In genomic region chr11:132114185-132114584, GRCh38 we compare ENCODE assay signal across 9 cellular contexts.
DNase-seq lines count a peak whose midpoint lies in the region; FAIRE-seq and TF ChIP-seq lines count a peak whose summit lies in the region.
"Had no signal": no experiment of that assay in that cellular context is flagged by ENCODE, and none has a peak within 500 bp of the region (broad histone marks: within the 10 kb centered on the region; RNA-seq: fewer than 3 reads in every experiment).

No MANE protein-coding gene starts in this region.

- H3K9me3 ChIP-seq in AG04450 (ENCODE audit: control insufficient read depth, insufficient read depth, low read length), result no peaks in the 10 kb centered on the region
- H3K9me3 ChIP-seq in spleen, result no peaks in the 10 kb centered on the region
- no peaks in the 10 kb centered on the region for H3K9me3 ChIP-seq in Peyer's patch
- H3K9me3 ChIP-seq in sigmoid colon, result no peaks in the 10 kb centered on the region

- DNase-seq in AG04450 (ENCODE audit: low read depth, low spot score) (no peak), H54 (ENCODE audit: insufficient read length, low spot score) (no peak), NCI-H774 (lab: John Stamatoyannopoulos, UW) (peak; percentile 65), fibroblast of pulmonary artery (ENCODE audit: low read depth) (peak; percentile 32), spleen (no peak), Peyer's patch (no peak), GF-D8 (lab: John Stamatoyannopoulos, UW) (no peak), sigmoid colon (no peak)
- DNase-seq: activated naive CD8-positive, alpha-beta T cell treated with anti-CD3 and anti-CD28 coated beads, Interleukin-2, amount 10 ng/mL, durations not matched to agents 7 days and 5 days had no signal

- CTCF ChIA-PET in AG04450 (lab: Charles Lee), result interaction anchor here (0.6 to 4.0 kb wide), 7 partner anchors 9 to 950 kb away, joined by 3 to 53 read pairs (median 5); no protein-coding TSS in a partner anchor

- H3K27me3 ChIP-seq in AG04450 (ENCODE audit: control insufficient read depth, insufficient read depth, low read length) (no peaks in the 10 kb centered on the region), spleen (replicated peaks in 1 of 7) (no peaks in the 10 kb centered on the region), Peyer's patch (no peaks in the 10 kb centered on the region), sigmoid colon (no peaks in the 10 kb centered on the region)

- TF ChIP-seq EP300 in sigmoid colon (IDR thresholded peaks at IDR 0.05), result no peak

- H3K4me3 ChIP-seq in AG04450 (ENCODE audit: low read depth, low read length), result no peak overlapping the region
- no peak overlapping the region for H3K4me3 ChIP-seq in fibroblast of pulmonary artery (replicated peaks; ENCODE audit: low read depth, low read length)
- no peak overlapping the region for H3K4me3 ChIP-seq in spleen
- no peak overlapping the region for H3K4me3 ChIP-seq in Peyer's patch
- H3K4me3 ChIP-seq in sigmoid colon, result no peak overlapping the region

- intact Hi-C loops in spleen (cut with DNase I; ENCODE audit: low total_unique reads) (loop anchor here (5.0 kb wide), 1 partner anchor 948 kb away; no protein-coding TSS in a partner anchor), sigmoid colon (cut with DNase I) (no loop called here)

- TF ChIP-seq POLR2A in H54 (IDR thresholded peaks at IDR 0.05; ENCODE audit: low read depth, low read length), result no peak
- no peak for TF ChIP-seq POLR2A in spleen (IDR thresholded peaks at IDR 0.05)
- TF ChIP-seq POLR2A in Peyer's patch (IDR thresholded peaks at IDR 0.05), result no peak
- TF ChIP-seq POLR2A in sigmoid colon (IDR thresholded peaks at IDR 0.05), result no peak

- peak; percentile 37; the same call in 1 of the 2 replicates for TF ChIP-seq CTCF in AG04450 (IDR thresholded peaks at IDR 0.05; ENCODE audit: low read depth, low read length)
- peak; percentile 39 for TF ChIP-seq CTCF in fibroblast of pulmonary artery (IDR thresholded peaks at IDR 0.05; ENCODE audit: low read length, missing control alignments)
- peak in 7 of 11 experiments; percentile 20 to 45 (median 38) for TF ChIP-seq CTCF in spleen (IDR thresholded peaks at IDR 0.05 in 8 of 11, conservative IDR thresholded peaks at IDR 0.05 in 3 of 11)
- TF ChIP-seq CTCF in Peyer's patch (IDR thresholded peaks at IDR 0.05), result peak in 1 of 6 experiments; percentile 22
- peak in 1 of 4 experiments; percentile 20 for TF ChIP-seq CTCF in sigmoid colon (IDR thresholded peaks at IDR 0.05)

- FAIRE-seq in H54 (lab: Jason Lieb, UNC), result peak; percentile 27

- H3K27ac ChIP-seq in AG04450 (ENCODE audit: low read depth, low read length), result no peak overlapping the region
- no peak overlapping the region for H3K27ac ChIP-seq in spleen
- no peak overlapping the region for H3K27ac ChIP-seq in Peyer's patch
- no peak overlapping the region for H3K27ac ChIP-seq in sigmoid colon

- WGBS in spleen, 5 donors, result 22 to 39% (median 31%) methylated on average over 3 of the region's 3 CpGs
- 41 to 46% methylated on average over 3 of the region's 3 CpGs for WGBS in sigmoid colon, 2 donors

- H3K36me3 ChIP-seq in spleen (no peaks in the 10 kb centered on the region), Peyer's patch (no peaks in the 10 kb centered on the region), sigmoid colon (no peaks in the 10 kb centered on the region)

- POLR2A ChIA-PET in AG04450 (lab: Yijun Ruan, JAX), result no interaction called here

- H3K4me1 ChIP-seq in spleen (no peaks in the 10 kb centered on the region), Peyer's patch (no peaks in the 10 kb centered on the region), sigmoid colon (peaks cover 0 to 8% (median 4%) of the 10 kb centered on the region in 4 donors)

Comparison
In these comparisons a context has a peak if more than half of its experiments do, and no peak if none do; other contexts are left out.
1. DNase-seq: peak in NCI-H774 (single experiment) and fibroblast of pulmonary artery (single experiment); none in AG04450 (single experiment), H54 (single experiment), spleen (single experiment), Peyer's patch (0 of 3), GF-D8 (single experiment) and sigmoid colon (single experiment).